In the genomic region with DNA sequence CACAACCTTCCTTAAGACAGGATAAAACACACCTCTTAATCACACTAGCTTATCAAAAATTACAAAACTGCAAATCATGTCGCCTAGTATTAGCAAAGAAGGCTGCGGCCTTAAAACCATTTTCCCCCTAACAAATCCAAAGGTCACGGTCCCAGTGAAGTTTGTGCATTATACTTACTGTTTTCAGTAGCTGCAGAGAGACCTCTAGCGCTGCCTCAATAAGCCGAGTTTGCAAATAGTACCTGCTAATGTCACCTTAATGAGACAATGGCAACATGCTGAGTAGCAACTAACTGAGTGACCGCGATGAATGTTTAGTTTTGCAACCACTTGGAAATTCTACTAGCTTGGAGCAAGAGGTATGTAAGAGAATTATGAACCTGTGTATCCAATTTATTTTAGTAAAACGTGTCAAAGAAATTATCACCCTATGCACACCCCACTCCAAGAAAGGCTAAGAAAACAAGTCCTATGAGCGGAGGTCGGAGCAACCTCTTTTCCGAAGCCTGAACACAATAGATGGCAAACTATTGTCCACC, we compare ENCODE assay signal across 8 cellular contexts. TPM values are rescaled to one million over a fixed set of nuclear protein-coding genes. Genes with fewer than 3 reads are reported as not detected.
DNase-seq lines count a peak whose midpoint lies in the region; ATAC-seq, FAIRE-seq and TF ChIP-seq lines count a peak whose summit lies in the region.

No MANE protein-coding gene starts in this region.

- H3K27me3 ChIP-seq in body of pancreas, result no peaks in the 10 kb centered on the region
- no peaks in the 10 kb centered on the region for H3K27me3 ChIP-seq in keratinocyte (ENCODE audit: control insufficient read depth, extremely low read depth, insufficient read depth, low read length)

- H3K79me2 ChIP-seq in keratinocyte (ENCODE audit: control insufficient read depth, insufficient read depth, low read length), result peaks cover 55% of the 10 kb centered on the region

- H3K27ac ChIP-seq in body of pancreas (peak overlapping the region; percentile 92 to 97 (median 94)), keratinocyte (ENCODE audit: control insufficient read depth, insufficient read depth, low read length) (peak overlapping the region; percentile 57)

- H3K9ac ChIP-seq in keratinocyte (ENCODE audit: control insufficient read depth, extremely low read depth, insufficient read depth, low read length), result peak overlapping the region; percentile 91

- TF ChIP-seq POLR2A in GM12891 (IDR thresholded peaks at IDR 0.05; ENCODE audit: low read depth, low read length), result no peak
- TF ChIP-seq POLR2A in body of pancreas (IDR thresholded peaks at IDR 0.05), result no peak

- peak overlapping the region; percentile 80 to 98 for H3K4me3 ChIP-seq in body of pancreas
- peak overlapping the region; percentile 68 to 78 (median 76) for H3K4me3 ChIP-seq in keratinocyte (ENCODE audit: control insufficient read depth in 2 of 3, extremely low read depth in 1 of 3, insufficient read depth in 2 of 3, low read depth in 1 of 3, low read length in 3 of 3)

- dilution Hi-C loops in keratinocyte (cut with MboI; ENCODE audit: extremely low pct_ligation_motif_present, low sequenced_read_pairs), result no loop called here

- no peaks in the 10 kb centered on the region for H3K9me1 ChIP-seq in keratinocyte (ENCODE audit: control insufficient read depth, extremely low read depth, insufficient read depth, low read length)

- FAIRE-seq in GM12891 (lab: Jason Lieb, UNC) (peak; percentile 82), keratinocyte (lab: Jason Lieb, UNC) (peak; percentile 64)

- H3K36me3 ChIP-seq in body of pancreas (replicated peaks in 1 of 2; ENCODE audit: insufficient read depth in 1 of 2, low read depth in 2 of 2) (no peaks in the 10 kb centered on the region), keratinocyte (ENCODE audit: control insufficient read depth in 2 of 2, extremely low read depth in 1 of 2, insufficient read depth in 2 of 2, low read length in 2 of 2) (peaks cover 0 to 6% of the 10 kb centered on the region in 2 experiments)

- TF ChIP-seq CTCF in AG09319 (IDR thresholded peaks at IDR 0.05; ENCODE audit: low read depth, low read length) (peak; percentile 6), body of pancreas (IDR thresholded peaks at IDR 0.05) (peak in 2 of 7 experiments; percentile 20 to 22), keratinocyte (optimal IDR thresholded peaks at IDR 0.05 in 1 of 3, IDR thresholded peaks at IDR 0.05 in 1 of 3, conservative IDR thresholded peaks at IDR 0.05 in 1 of 3; ENCODE audit: extremely low read depth in 1 of 3, insufficient read depth in 2 of 3, low read length in 3 of 3) (peak in 1 of 3 experiments; percentile 42)

- no peak for DNase-seq in AG09319 (ENCODE audit: extremely low read depth, low read depth)
- peak; percentile 11 for DNase-seq in GM12891 (ENCODE audit: insufficient read length, low spot score)
- DNase-seq in NCI-H526 (lab: John Stamatoyannopoulos, UW), result peak; percentile 60 to 77
- peak; percentile 25 to 55 (median 40) for DNase-seq in body of pancreas
- no peak for DNase-seq in keratinocyte (ENCODE audit: low read depth, low spot score)
- DNase-seq in stimulated activated naive CD8-positive, alpha-beta T cell treated with anti-CD3 and anti-CD28 coated beads, Interleukin-15, Interleukin-2, amounts not matched to agents 100 U/mL and 50 U/mL, for 24 hours, result peak; percentile 9
- no peak for DNase-seq in effector CD8-positive, alpha-beta T cell (lab: John Stamatoyannopoulos, UW)

- 0 to 2% methylated on average over 11 of the region's 11 CpGs for WGBS in body of pancreas, 2 donors

- H3K4me1 ChIP-seq in body of pancreas (peaks cover 21% of the 10 kb centered on the region), keratinocyte (ENCODE audit: control insufficient read depth, extremely low read depth, insufficient read depth, low read length) (peaks cover 12% of the 10 kb centered on the region)

- H3K4me2 ChIP-seq in keratinocyte (ENCODE audit: control insufficient read depth, extremely low read depth, insufficient read depth, low read depth, low read length), result peak overlapping the region; percentile 89

- intact Hi-C loops in body of pancreas (cut with DNase I), result no loop called here

- H3K9me3 ChIP-seq in body of pancreas (no peaks in the 10 kb centered on the region), keratinocyte (ENCODE audit: control insufficient read depth, low read depth, low read length) (no peaks in the 10 kb centered on the region)

- H4K20me1 ChIP-seq in keratinocyte (ENCODE audit: control insufficient read depth, extremely low read depth, insufficient read depth, low read length), result peaks cover 13% of the 10 kb centered on the region

- no peak for ATAC-seq in body of pancreas
- no peak for ATAC-seq in stimulated activated naive CD8-positive, alpha-beta T cell treated with anti-CD3 and anti-CD28 coated beads, Interleukin-15, Interleukin-2, amounts not matched to agents 100 U/mL and 50 U/mL, for 24 hours
- ATAC-seq in HG02981 (IDR thresholded peaks at IDR 0.05; ENCODE audit: unreplicated experiment), result no peak

- no peak overlapping the region for H2AFZ ChIP-seq in keratinocyte (ENCODE audit: control insufficient read depth, low read length)

TF ChIP-seq in GM12891, 5 proteins besides CTCF, POLR2A, EP300 and RAD21:
- TF ChIP-seq POLR2AphosphoS5 (IDR thresholded peaks at IDR 0.05; ENCODE audit: low read depth, low read length) (no peak), POU2F2 (IDR thresholded peaks at IDR 0.05; ENCODE audit: low read depth, low read length) (no peak), SPI1 (IDR thresholded peaks at IDR 0.05; ENCODE audit: low read depth, low read length) (no peak), PAX5 (IDR thresholded peaks at IDR 0.05; ENCODE audit: insufficient read depth, low read length, severe bottlenecking) (no peak), TAF1 (IDR thresholded peaks at IDR 0.05; ENCODE audit: low read depth, low read length) (no peak)

RNA-seq across cellular contexts. Expression of a gene that starts 1.2 kb away (rescaled TPM):
- polyA plus RNA-seq in GM12891 (2012; ENCODE audit: low read depth, missing spikeins), result 16.5 TPM
- total RNA-seq in body of pancreas, result 10 to 100 TPM in 1 of 2 donors, 1 to 10 TPM in 1; 6.3 to 10.9 TPM
- 23.8 to 43.8 TPM (median 37.3 TPM) in 3 replicates for polyA plus RNA-seq in keratinocyte
- polyA plus RNA-seq in keratinocyte (2011; ENCODE audit: low read depth), result 24.1 TPM
- polyA plus RNA-seq in keratinocyte (2011; cell fraction: cytosol; rRNA removed), result 26.8 and 51.2 TPM in 2 replicates
- 22.9 and 27.5 TPM in 2 replicates for polyA plus RNA-seq in keratinocyte (2011; cell fraction: nucleus; rRNA removed)
- polyA plus RNA-seq in keratinocyte (2012; ENCODE audit: low replicate concordance), result 27.6 and 38.5 TPM in 2 replicates
- polyA minus RNA-seq in keratinocyte, result 27.9 to 47.5 TPM (median 28.9 TPM) in 3 replicates
- 26.5 TPM for polyA minus RNA-seq in keratinocyte (2011; cell fraction: cytosol; rRNA and poly(A)+ RNA removed)
- polyA minus RNA-seq in keratinocyte (2011; cell fraction: nucleus; rRNA and poly(A)+ RNA removed), result 16.0 and 33.0 TPM in 2 replicates

Comparison
In these comparisons a context has a peak if more than half of its experiments do, and no peak if none do; other contexts are left out.
1. DNase-seq: peak in GM12891 (single experiment), NCI-H526 (2 of 2), body of pancreas (4 of 4) and stimulated activated naive CD8-positive, alpha-beta T cell treated with anti-CD3 and anti-CD28 coated beads, Interleukin-15, Interleukin-2, amounts not matched to agents 100 U/mL and 50 U/mL, for 24 hours (single experiment); none in AG09319 (single experiment), keratinocyte (single experiment) and effector CD8-positive, alpha-beta T cell (single experiment).